In the genomic region with DNA sequence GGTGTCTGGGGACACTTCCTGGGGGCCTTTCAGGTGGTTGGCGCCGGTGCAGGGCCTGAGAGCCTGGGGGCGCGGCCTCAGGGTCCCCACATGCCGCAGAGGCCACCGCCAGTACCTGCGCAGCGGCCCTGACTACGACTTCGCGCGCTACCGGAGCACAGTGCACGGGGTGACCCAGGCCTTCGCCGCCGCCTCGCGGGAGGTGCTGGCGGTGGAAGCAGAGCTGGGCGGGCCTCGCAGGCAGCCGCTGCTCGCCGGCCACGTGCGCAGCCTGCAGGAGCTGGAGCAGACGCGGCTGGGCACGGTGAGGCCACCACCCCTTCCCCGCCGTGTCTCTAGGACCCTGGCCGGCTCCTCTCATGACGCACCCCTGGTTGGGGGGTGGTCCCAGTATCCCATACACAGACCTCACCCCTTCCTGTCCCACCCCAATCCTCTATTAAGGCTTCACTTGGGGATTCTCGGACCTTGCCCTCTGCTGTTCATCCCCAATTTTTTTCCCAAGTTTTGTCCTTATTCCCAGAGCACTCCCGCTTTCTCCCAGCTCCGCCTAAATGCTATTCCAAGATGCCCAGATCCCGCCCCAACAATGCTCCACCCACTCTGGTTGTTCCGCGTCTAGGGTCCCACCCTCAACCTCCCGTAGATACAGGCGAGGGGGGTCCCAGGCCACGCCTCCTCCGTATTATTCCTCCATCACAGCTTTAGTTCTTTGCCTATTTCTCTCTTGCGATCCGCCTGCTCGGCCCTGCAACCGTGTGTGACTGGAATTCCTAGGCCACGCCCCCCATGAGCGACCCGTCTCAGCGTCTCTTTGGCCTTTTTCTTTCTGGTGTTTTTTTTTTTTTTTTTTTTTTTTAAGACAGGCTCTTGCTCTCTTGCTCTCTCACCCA, we compare ENCODE assay signal across 8 cellular contexts. TPM values are rescaled to one million over a fixed set of nuclear protein-coding genes. Genes with fewer than 3 reads are reported as not detected.
DNase-seq lines count a peak whose midpoint lies in the region; ATAC-seq and TF ChIP-seq lines count a peak whose summit lies in the region.

No MANE protein-coding gene starts in this region.

- TF ChIP-seq RAD21 in liver (IDR thresholded peaks at IDR 0.05): no peak

- CTCF ChIA-PET in WTC11 (lab: Charles Lee): interaction anchor here (0.7 to 4.5 kb wide), 54 partner anchors 9 to 397 kb away, joined by 3 to 39 read pairs (median 4); a partner anchor contains a TSS

- H3K27me3 Mint-ChIP-seq in WTC11 (ENCODE audit: low read depth): peaks cover 5% of the 10 kb centered on the region

- H3K36me3 ChIP-seq in liver (ENCODE audit: control insufficient read depth in 4 of 4, insufficient read depth in 3 of 4, low read depth in 1 of 4, low read length in 3 of 4): peaks cover 0 to 3% (median 1%) of the 10 kb centered on the region in 4 donors

- H3K9ac ChIP-seq in liver (ENCODE audit: low read depth in 1 of 2, low read length in 2 of 2): peak overlapping the region in 1 of 2 donors; percentile 33

- H3K27ac ChIP-seq in coronary artery (peak overlapping the region; percentile 72 to 94), liver (ENCODE audit: low read depth in 1 of 2, low read length in 2 of 2) (peak overlapping the region; percentile 74 to 84)

- ATAC-seq in HG02840 (IDR thresholded peaks at IDR 0.05; ENCODE audit: low FRiP score, unreplicated experiment) (peak; percentile 28), WTC11 (peak; percentile 20)

- H3K27me3 ChIP-seq in liver (ENCODE audit: control insufficient read depth in 4 of 4, insufficient read depth in 4 of 4, low read length in 3 of 4): no peaks in the 10 kb centered on the region

- POLR2A ChIA-PET in WTC11 (lab: Charles Lee): interaction anchor here (0.6 to 2.5 kb wide), 16 partner anchors 8 to 350 kb away, joined by 3 to 18 read pairs (median 3); a partner anchor contains a TSS

- peaks cover 33% of the 10 kb centered on the region for H3K4me1 Mint-ChIP-seq in WTC11

- peaks cover 8 to 21% (median 17%) of the 10 kb centered on the region in 4 donors for H3K4me1 ChIP-seq in liver (ENCODE audit: control insufficient read depth in 4 of 4, insufficient read depth in 4 of 4, low read length in 3 of 4)

- peak overlapping the region; percentile 98 for H3K27ac Mint-ChIP-seq in WTC11

- 22% methylated on average over 52 of the region's 52 CpGs for WGBS in liver

- 0 out of 2 replicates have a peak, but pooled peaks cover 3% of the 10 kb centered on the region for H3K9me3 Mint-ChIP-seq in WTC11

- DNase-seq in NK-92 treated with Interleukin-12 subunit alpha and Interleukin-12 subunit beta, amount 100 ng/mL, for 24 hours (lab: John Stamatoyannopoulos, UW): peak; percentile 86
- DNase-seq in NK-92 (lab: John Stamatoyannopoulos, UW; ENCODE audit: unreplicated experiment): no peak
- DNase-seq in NCI-H2029 (lab: John Stamatoyannopoulos, UW): peak; percentile 66
- DNase-seq in WTC11 (ENCODE audit: low spot score): peak; percentile 82
- DNase-seq in coronary artery (ENCODE audit: low spot score): no peak
- peak; percentile 55 to 62 for DNase-seq in stimulated activated CD8-positive, alpha-beta memory T cell treated with anti-CD3 and anti-CD28 coated beads, Interleukin-15, amount 100 ng/mL, for 48 hours (ENCODE audit: low read depth in 2 of 2)

- H3K4me3 ChIP-seq in coronary artery (peak overlapping the region; percentile 95), liver (ENCODE audit: low read depth in 1 of 3, low read length in 3 of 3) (peak overlapping the region; percentile 72 to 83 (median 78))

- 0 out of 2 replicates have a peak, but pooled peaks cover 3% of the 10 kb centered on the region for H3K36me3 Mint-ChIP-seq in WTC11

- TF ChIP-seq CTCF in WTC11 (IDR thresholded peaks at IDR 0.05) (no peak), coronary artery (IDR thresholded peaks at IDR 0.05) (peak; percentile 6), liver (IDR thresholded peaks at IDR 0.05; ENCODE audit: low read depth, low read length, missing input control) (peak; percentile 29)

- peak overlapping the region; percentile 86 for H3K4me3 Mint-ChIP-seq in WTC11

- H3K9me3 ChIP-seq in liver (ENCODE audit: control insufficient read depth in 4 of 4, low read length in 3 of 4): no peaks in the 10 kb centered on the region

TF ChIP-seq in WTC11, 78 proteins besides CTCF, POLR2A, EP300 and RAD21 (continues in another document):
- TF ChIP-seq NFYB (CRISPR knock-in tag; conservative IDR thresholded peaks at IDR 0.05; ENCODE audit: low read depth): no peak; the same call in none of the 2 replicates
- TF ChIP-seq, protein P1, sequence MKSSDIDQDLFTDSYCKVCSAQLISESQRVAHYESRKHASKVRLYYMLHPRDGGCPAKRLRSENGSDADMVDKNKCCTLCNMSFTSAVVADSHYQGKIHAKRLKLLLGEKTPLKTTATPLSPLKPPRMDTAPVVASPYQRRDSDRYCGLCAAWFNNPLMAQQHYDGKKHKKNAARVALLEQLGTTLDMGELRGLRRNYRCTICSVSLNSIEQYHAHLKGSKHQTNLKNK (CRISPR knock-in tag; IDR thresholded peaks at IDR 0.05): peak; percentile 10; the same call in 1 of the 2 replicates
- 0 out of 2 replicates have a peak, but pooled peaks have one; percentile 68 for TF ChIP-seq KAT7 (CRISPR knock-in tag; IDR thresholded peaks at IDR 0.05; ENCODE audit: borderline replicate concordance)
- TF ChIP-seq, protein P2, sequence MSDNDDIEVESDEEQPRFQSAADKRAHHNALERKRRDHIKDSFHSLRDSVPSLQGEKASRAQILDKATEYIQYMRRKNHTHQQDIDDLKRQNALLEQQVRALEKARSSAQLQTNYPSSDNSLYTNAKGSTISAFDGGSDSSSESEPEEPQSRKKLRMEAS (CRISPR knock-in tag; IDR thresholded peaks at IDR 0.05): peak; percentile 94

TF ChIP-seq in liver, 16 proteins besides CTCF, POLR2A, EP300 and RAD21:
- peak; percentile 17 for TF ChIP-seq SP1 (IDR thresholded peaks at IDR 0.05)
- no peak for TF ChIP-seq RXRA (IDR thresholded peaks at IDR 0.05)
- TF ChIP-seq JUND (IDR thresholded peaks at IDR 0.05): no peak

RNA-seq across cellular contexts. Expression of a gene that starts 1.0 kb away (rescaled TPM):
- total RNA-seq in WTC11 (2021) (90.2 to 107 TPM (median 99.0 TPM) in 3 replicates), liver (10 to 100 TPM; 25.9 to 44.0 TPM)
- polyA plus RNA-seq in liver: 10 to 100 TPM; 58.7 to 71.9 TPM

RNA-seq across cellular contexts. Expression of a gene that starts 17.0 kb away (rescaled TPM):
- total RNA-seq in WTC11 (2021): 36.4 to 55.8 TPM (median 51.4 TPM) in 3 replicates
- total RNA-seq in liver: 1 to 10 TPM in 1 of 2 donors, not detected in 1; 1.6 TPM
- polyA plus RNA-seq in liver: 1 to 10 TPM in 1 of 2 donors, under 1 TPM in 1; 0.49 to 1.9 TPM

RNA-seq across cellular contexts. Expression of a gene that starts 18.0 kb away (rescaled TPM):
- total RNA-seq in WTC11 (2021) (1,300 to 1,361 TPM (median 1,328 TPM) in 3 replicates), liver (100 to 1,000 TPM; 324 to 585 TPM)
- polyA plus RNA-seq in liver: 100 to 1,000 TPM; 382 to 647 TPM

RNA-seq across cellular contexts. Expression of a gene that starts 23.0 kb away (rescaled TPM):
- total RNA-seq in WTC11 (2021) (14.8 to 30.0 TPM (median 27.3 TPM) in 3 replicates), liver (under 1 TPM in 1 of 2 donors, not detected in 1; 0.08 TPM)
- polyA plus RNA-seq in liver: under 1 TPM; 0.08 to 0.15 TPM

RNA-seq across cellular contexts. Expression of a gene that starts 32.0 kb away (rescaled TPM):
- total RNA-seq in WTC11 (2021) (136 to 155 TPM (median 154 TPM) in 3 replicates), liver (10 to 100 TPM; 31.8 to 47.0 TPM)
- polyA plus RNA-seq in liver: 10 to 100 TPM; 39.9 to 53.6 TPM

Comparison
In these comparisons a context has a peak if more than half of its experiments do, and no peak if none do; other contexts are left out.
1. DNase-seq: peak in NK-92 treated with Interleukin-12 subunit alpha and Interleukin-12 subunit beta, amount 100 ng/mL, for 24 hours (single experiment), NCI-H2029 (single experiment), WTC11 (single experiment) and stimulated activated CD8-positive, alpha-beta memory T cell treated with anti-CD3 and anti-CD28 coated beads, Interleukin-15, amount 100 ng/mL, for 48 hours (2 of 2); none in NK-92 (single experiment) and coronary artery (single experiment).
2. RNA of a gene that starts 17.0 kb away (total RNA-seq): 36.4 to 55.8 TPM in WTC11; 1.6 TPM in liver; every median in the first group is over 10 times any median in the second.